24 cellular contexts compared by ENCODE assay signal in genomic region chr5:151786468-151786867, GRCh38. TPM values are rescaled to one million over a fixed set of nuclear protein-coding genes. Genes with fewer than 3 reads are reported as not detected.
DNase-seq lines count a peak whose midpoint lies in the region; ATAC-seq, FAIRE-seq and TF ChIP-seq lines count a peak whose summit lies in the region.
"Had no signal": no experiment of that assay in that cellular context is flagged by ENCODE, and none has a peak within 500 bp of the region (broad histone marks: within the 10 kb centered on the region; RNA-seq: fewer than 3 reads in every experiment).

No MANE protein-coding gene starts in this region.

- WGBS in K562 (ENCODE audit: insufficient coverage, low coverage, missing lambda C conversion rate): 73% methylated on average over 4 of the region's 4 CpGs

- H3K9ac ChIP-seq in K562 (ENCODE audit: insufficient read depth in 1 of 2, low read depth in 2 of 2, low read length in 2 of 2): no peak overlapping the region

- DNase-seq in activated naive CD4-positive, alpha-beta T cell treated with anti-CD3 and anti-CD28 coated beads, Interleukin-2, amount 10 ng/mL, durations not matched to agents 7 days and 5 days: no peak
- no peak for DNase-seq in activated naive CD4-positive, alpha-beta T cell treated with anti-CD3 and anti-CD28 coated beads for 36 hours
- DNase-seq in CD8-positive, alpha-beta memory T cell: no peak
- DNase-seq in K562 (ENCODE audit: extremely low read depth in 1 of 4, low spot score in 3 of 4) (no peak), nephron progenitor cell (no peak), glomerular visceral epithelial cell (ENCODE audit: extremely low spot score) (no peak), hypothalamus (lab: John Stamatoyannopoulos, UW) (no peak)
- DNase-seq: activated naive CD8-positive, alpha-beta T cell treated with anti-CD3 and anti-CD28 coated beads, Interleukin-2, amount 10 ng/mL, durations not matched to agents 7 days and 5 days; DMS 273 treated with DMSO at 0.1 percent for 48 hours; heart right ventricle; IMR-90; left cardiac atrium; mesenchymal stem cell; NCI-H1105; NCI-H2081 treated with DMSO at 0.1 percent for 48 hours; NCI-H82; retina had no signal

- no peaks in the 10 kb centered on the region for H3K27me3 ChIP-seq in CD8-positive, alpha-beta memory T cell (ENCODE audit: insufficient read depth, low read length, poor library complexity, severe bottlenecking)
- H3K27me3 ChIP-seq in K562 (ENCODE audit: control insufficient read depth in 2 of 2, insufficient read depth in 2 of 2, low read length in 2 of 2): no peaks in the 10 kb centered on the region
- H3K27me3 ChIP-seq: heart right ventricle had no signal

- H3K9me3 Mint-ChIP-seq in activated naive CD4-positive, alpha-beta T cell treated with anti-CD3 and anti-CD28 coated beads, Interleukin-2, amount 10 ng/mL, durations not matched to agents 7 days and 5 days: no peaks in the 10 kb centered on the region
- no peaks in the 10 kb centered on the region for H3K9me3 Mint-ChIP-seq in activated naive CD4-positive, alpha-beta T cell treated with anti-CD3 and anti-CD28 coated beads for 36 hours
- no peaks in the 10 kb centered on the region for H3K9me3 Mint-ChIP-seq in CD8-positive, alpha-beta memory T cell
- H3K9me3 Mint-ChIP-seq in nephron progenitor cell: no peaks in the 10 kb centered on the region
- H3K9me3 Mint-ChIP-seq: activated naive CD8-positive, alpha-beta T cell treated with anti-CD3 and anti-CD28 coated beads, Interleukin-2, amount 10 ng/mL, durations not matched to agents 7 days and 5 days; CD14-positive monocyte; stimulated activated memory B cell treated with anti-CD40 and anti-IgM and Interleukin-4, amounts not matched to agents 10 μg/mL and 1 μg/mL and 100 μg/mL, for 72 hours; T-helper 2 cell treated with Interferon-gamma antibody and Interleukin-4, amounts not matched to agents 5 μg/mL and 100 μg/mL, for 36 hours had no signal

- no peaks in the 10 kb centered on the region for H3K9me1 ChIP-seq in K562 (ENCODE audit: control insufficient read depth, insufficient read depth, low read length)

- peaks cover 97% of the 10 kb centered on the region for H3K79me2 ChIP-seq in K562 (ENCODE audit: control insufficient read depth, insufficient read depth, low read length)

- H3K27ac Mint-ChIP-seq in activated naive CD4-positive, alpha-beta T cell treated with anti-CD3 and anti-CD28 coated beads, Interleukin-2, amount 10 ng/mL, durations not matched to agents 7 days and 5 days: peak overlapping the region; percentile 9
- H3K27ac Mint-ChIP-seq in activated naive CD4-positive, alpha-beta T cell treated with anti-CD3 and anti-CD28 coated beads for 36 hours: no peak overlapping the region
- H3K27ac Mint-ChIP-seq in CD8-positive, alpha-beta memory T cell: peak overlapping the region in 5 of 8 donors; percentile 14 to 83 (median 66)
- H3K27ac Mint-ChIP-seq in nephron progenitor cell: peak overlapping the region; percentile 62
- H3K27ac Mint-ChIP-seq: activated naive CD8-positive, alpha-beta T cell treated with anti-CD3 and anti-CD28 coated beads, Interleukin-2, amount 10 ng/mL, durations not matched to agents 7 days and 5 days; stimulated activated memory B cell treated with anti-CD40 and anti-IgM and Interleukin-4, amounts not matched to agents 10 μg/mL and 1 μg/mL and 100 μg/mL, for 72 hours; T-helper 2 cell treated with Interferon-gamma antibody and Interleukin-4, amounts not matched to agents 5 μg/mL and 100 μg/mL, for 36 hours had no signal

- H3K4me1 ChIP-seq in CD8-positive, alpha-beta memory T cell (ENCODE audit: insufficient read depth, low read length): peaks cover 31% of the 10 kb centered on the region
- H3K4me1 ChIP-seq in K562 (replicated peaks in 1 of 2; ENCODE audit: control insufficient read depth in 2 of 2, insufficient read depth in 2 of 2, low read length in 2 of 2): peaks cover 3 to 8% of the 10 kb centered on the region in 2 experiments; a peak in 2 of 5 replicates

- H3K4me1 Mint-ChIP-seq in activated naive CD4-positive, alpha-beta T cell treated with anti-CD3 and anti-CD28 coated beads, Interleukin-2, amount 10 ng/mL, durations not matched to agents 7 days and 5 days: peaks cover 14% of the 10 kb centered on the region
- peaks cover 45% of the 10 kb centered on the region for H3K4me1 Mint-ChIP-seq in activated naive CD4-positive, alpha-beta T cell treated with anti-CD3 and anti-CD28 coated beads for 36 hours (ENCODE audit: low read depth)
- H3K4me1 Mint-ChIP-seq in CD8-positive, alpha-beta memory T cell: peaks cover 49 to 75% (median 61%) of the 10 kb centered on the region in 3 donors
- peaks cover 5% of the 10 kb centered on the region for H3K4me1 Mint-ChIP-seq in nephron progenitor cell

- ATAC-seq in K562 (peak; percentile 58), GM18867 (IDR thresholded peaks at IDR 0.05; ENCODE audit: unreplicated experiment) (no peak)
- ATAC-seq: heart right ventricle; left cardiac atrium; SK-N-SH treated with all-trans-retinoic acid at 6 μM for 48 hours; stimulated activated memory B cell treated with anti-CD40 and anti-IgM and Interleukin-4, amounts not matched to agents 10 μg/mL and 1 μg/mL and 100 μg/mL, for 72 hours had no signal

- H4K20me1 ChIP-seq in K562 (replicated peaks; ENCODE audit: control insufficient read depth, insufficient read depth, low read length): peaks cover 15% of the 10 kb centered on the region; the same call in 1 of the 2 replicates

- no peaks in the 10 kb centered on the region for H3K27me3 Mint-ChIP-seq in activated naive CD4-positive, alpha-beta T cell treated with anti-CD3 and anti-CD28 coated beads, Interleukin-2, amount 10 ng/mL, durations not matched to agents 7 days and 5 days
- no peaks in the 10 kb centered on the region for H3K27me3 Mint-ChIP-seq in activated naive CD4-positive, alpha-beta T cell treated with anti-CD3 and anti-CD28 coated beads for 36 hours (ENCODE audit: low read depth)
- no peaks in the 10 kb centered on the region for H3K27me3 Mint-ChIP-seq in CD8-positive, alpha-beta memory T cell
- no peaks in the 10 kb centered on the region for H3K27me3 Mint-ChIP-seq in nephron progenitor cell (ENCODE audit: low read depth, poor library complexity)
- H3K27me3 Mint-ChIP-seq: activated naive CD8-positive, alpha-beta T cell treated with anti-CD3 and anti-CD28 coated beads, Interleukin-2, amount 10 ng/mL, durations not matched to agents 7 days and 5 days; stimulated activated memory B cell treated with anti-CD40 and anti-IgM and Interleukin-4, amounts not matched to agents 10 μg/mL and 1 μg/mL and 100 μg/mL, for 72 hours had no signal

- no peak overlapping the region for H3K4me3 Mint-ChIP-seq in activated naive CD4-positive, alpha-beta T cell treated with anti-CD3 and anti-CD28 coated beads, Interleukin-2, amount 10 ng/mL, durations not matched to agents 7 days and 5 days
- no peak overlapping the region for H3K4me3 Mint-ChIP-seq in activated naive CD4-positive, alpha-beta T cell treated with anti-CD3 and anti-CD28 coated beads for 36 hours
- H3K4me3 Mint-ChIP-seq in CD8-positive, alpha-beta memory T cell: peak overlapping the region in 3 of 7 donors; percentile 18 to 61 (median 39)
- H3K4me3 Mint-ChIP-seq in nephron progenitor cell: no peak overlapping the region
- H3K4me3 Mint-ChIP-seq: activated naive CD8-positive, alpha-beta T cell treated with anti-CD3 and anti-CD28 coated beads, Interleukin-2, amount 10 ng/mL, durations not matched to agents 7 days and 5 days; CD14-positive monocyte; stimulated activated memory B cell treated with anti-CD40 and anti-IgM and Interleukin-4, amounts not matched to agents 10 μg/mL and 1 μg/mL and 100 μg/mL, for 72 hours; T-helper 2 cell treated with Interferon-gamma antibody and Interleukin-4, amounts not matched to agents 5 μg/mL and 100 μg/mL, for 36 hours had no signal

- peaks cover 28% of the 10 kb centered on the region for H3K36me3 Mint-ChIP-seq in activated naive CD4-positive, alpha-beta T cell treated with anti-CD3 and anti-CD28 coated beads, Interleukin-2, amount 10 ng/mL, durations not matched to agents 7 days and 5 days
- H3K36me3 Mint-ChIP-seq in activated naive CD4-positive, alpha-beta T cell treated with anti-CD3 and anti-CD28 coated beads for 36 hours (ENCODE audit: low read depth): peaks cover 24% of the 10 kb centered on the region
- peaks cover 2 to 49% (median 11%) of the 10 kb centered on the region in 3 donors for H3K36me3 Mint-ChIP-seq in CD8-positive, alpha-beta memory T cell
- peaks cover 73% of the 10 kb centered on the region for H3K36me3 Mint-ChIP-seq in nephron progenitor cell (ENCODE audit: low read depth)

- H3K27ac ChIP-seq in CD8-positive, alpha-beta memory T cell (ENCODE audit: low read depth, low read length): no peak overlapping the region
- no peak overlapping the region for H3K27ac ChIP-seq in K562 (ENCODE audit: extremely low read depth, low read depth, low read length)
- H3K27ac ChIP-seq: heart right ventricle, thoracic aorta had no signal

- CTCF ChIA-PET in activated naive CD4-positive, alpha-beta T cell treated with anti-CD3 and anti-CD28 coated beads, Interleukin-2, amount 10 ng/mL, durations not matched to agents 7 days and 5 days (lab: Charles Lee): no interaction called here
- CTCF ChIA-PET in activated naive CD4-positive, alpha-beta T cell treated with anti-CD3 and anti-CD28 coated beads for 36 hours (lab: Charles Lee): no interaction called here
- CTCF ChIA-PET in CD8-positive, alpha-beta memory T cell (lab: Charles Lee): interaction anchor here (1.4 kb wide), 1 partner anchor 15 kb away, joined by 3 read pairs; no protein-coding TSS in a partner anchor
- CTCF ChIA-PET in K562 (lab: Yijun Ruan, JAX; ENCODE audit: low intra/inter-chr PET ratio): no interaction called here

- H3K36me3 ChIP-seq in CD8-positive, alpha-beta memory T cell (ENCODE audit: insufficient read depth, low read length): peaks cover 31% of the 10 kb centered on the region
- H3K36me3 ChIP-seq in K562 (ENCODE audit: control insufficient read depth, insufficient read depth, low read length): peaks cover 80% of the 10 kb centered on the region

- H3K4me2 ChIP-seq in K562 (ENCODE audit: insufficient read depth, low read length): no peak overlapping the region
- H3K4me2 ChIP-seq: smooth muscle cell had no signal

- in situ Hi-C loops in K562 (cut with MboI): no loop called here

- no peak for TF ChIP-seq RAD21 in K562 (CRISPR knock-in tag; conservative IDR thresholded peaks at IDR 0.05 in 1 of 2, IDR thresholded peaks at IDR 0.05 in 1 of 2)

- POLR2A ChIA-PET in CD8-positive, alpha-beta memory T cell (lab: Charles Lee): interaction anchor here (0.6 to 1.4 kb wide), 2 partner anchors 15 to 174 kb away, joined by 3 to 5 read pairs; partner anchors contain the start of gene G3BP1
- POLR2A ChIA-PET in K562 (lab: Yijun Ruan, JAX): interaction anchor here (1.5 kb wide), 2 partner anchors 9 to 14 kb away, joined by 4 read pairs; partner anchors contain the start of gene G3BP1

- FAIRE-seq in K562 (lab: Jason Lieb, UNC): peak; percentile 71

- no peak for TF ChIP-seq POLR2A in K562 (conservative IDR thresholded peaks at IDR 0.05)

- intact Hi-C loops in activated naive CD4-positive, alpha-beta T cell treated with anti-CD3 and anti-CD28 coated beads for 36 hours (cut with micrococcal nuclease): no loop called here
- intact Hi-C loops in K562 (cut with micrococcal nuclease): no loop called here

- no TSS peak for BruUV-seq in K562 (replicated peaks; lab: Mats Ljungman, UMichigan)

- TF ChIP-seq EP300 in K562 (IDR thresholded peaks at IDR 0.05; ENCODE audit: low read length): no peak

- TF ChIP-seq CTCF in K562 (IDR thresholded peaks at IDR 0.05 in 2 of 3, conservative IDR thresholded peaks at IDR 0.05 in 1 of 3; ENCODE audit: insufficient read depth in 2 of 3, low read depth in 1 of 3, low read length in 3 of 3) (no peak), nephron progenitor cell (IDR thresholded peaks at IDR 0.05) (no peak)

- H3K4me3 ChIP-seq in CD8-positive, alpha-beta memory T cell (ENCODE audit: low read length): no peak overlapping the region
- no peak overlapping the region for H3K4me3 ChIP-seq in K562
- H3K4me3 ChIP-seq: heart right ventricle, smooth muscle cell, thoracic aorta had no signal

- H2AFZ ChIP-seq in K562 (ENCODE audit: low read depth, low read length): no peak overlapping the region

- H3K9me3 ChIP-seq in CD8-positive, alpha-beta memory T cell (ENCODE audit: low read length): no peaks in the 10 kb centered on the region
- H3K9me3 ChIP-seq in K562 (replicated peaks; ENCODE audit: control insufficient read depth, insufficient read depth, low read depth, low read length): no peaks in the 10 kb centered on the region
- H3K9me3 ChIP-seq: heart right ventricle, thoracic aorta had no signal

RNA-seq across cellular contexts. Expression of gene G3BP1, which starts 14.7 kb away (rescaled TPM):
- total RNA-seq in activated naive CD4-positive, alpha-beta T cell treated with anti-CD3 and anti-CD28 coated beads for 36 hours: 100 to 1,000 TPM; 220 to 241 TPM
- 100 to 1,000 TPM; 371 to 377 TPM for total RNA-seq in CD8-positive, alpha-beta memory T cell
- 142 TPM for polyA plus RNA-seq in CD8-positive, alpha-beta memory T cell
- 109 and 174 TPM in 2 replicates for total RNA-seq in K562 (2011; cell fraction: chromatin; rRNA removed; ENCODE audit: low replicate concordance)
- total RNA-seq in K562 (2011; cell fraction: nucleolus; rRNA removed): 80.2 and 99.9 TPM in 2 replicates
- 122 and 186 TPM in 2 replicates for total RNA-seq in K562 (2011; cell fraction: nucleoplasm; rRNA removed)
- 105 and 130 TPM in 2 replicates for total RNA-seq in K562 (2014; rRNA removed)
- 238 and 257 TPM in 2 replicates for total RNA-seq in K562 (2014; rRNA removed; fragmentation: Illumina TruSeq; extraction: Trizol)
- 195 and 209 TPM in 2 replicates for total RNA-seq in K562 (2015; rRNA removed; fragmentation: Illumina TruSeq; extraction: Trizol)
- 260 and 264 TPM in 2 replicates for total RNA-seq in K562 (2021)
- polyA plus RNA-seq in K562 (2011; rRNA removed): 74.3 and 101 TPM in 2 replicates
- 35.6 and 53.9 TPM in 2 replicates for polyA plus RNA-seq in K562 (2011; cell fraction: cytosol; rRNA removed)
- 53.2 and 53.3 TPM in 2 replicates for polyA plus RNA-seq in K562 (2011; cell fraction: nucleus; rRNA removed)
- polyA plus RNA-seq in K562 (2012): 64.6 and 142 TPM in 2 replicates
- polyA plus RNA-seq in K562 (2014; fragmentation: Illumina TruSeq; extraction: Trizol): 142 and 173 TPM in 2 replicates
- polyA plus RNA-seq in K562 (2014; fragmentation: Nextera tagmentation; extraction: Ambion mirVana): 10 to 100 TPM; 54.7 to 55.5 TPM
- 69.7 and 79.8 TPM in 2 replicates for polyA plus RNA-seq in K562 (2014; rRNA removed)
- 228 and 286 TPM in 2 replicates for polyA minus RNA-seq in K562 (2011; rRNA and poly(A)+ RNA removed)
- 120 and 156 TPM in 2 replicates for polyA minus RNA-seq in K562 (2011; cell fraction: cytosol; rRNA and poly(A)+ RNA removed)
- 97.3 and 124 TPM in 2 replicates for polyA minus RNA-seq in K562 (2011; cell fraction: nucleus; rRNA and poly(A)+ RNA removed)

RNA-seq across cellular contexts. Expression of gene ATOX1, which starts 28.0 kb away (rescaled TPM):
- total RNA-seq in activated naive CD4-positive, alpha-beta T cell treated with anti-CD3 and anti-CD28 coated beads for 36 hours: 10 to 100 TPM; 87.7 to 92.6 TPM
- total RNA-seq in CD8-positive, alpha-beta memory T cell: 100 to 1,000 TPM in 1 of 2 experiments, 10 to 100 TPM in 1; 91.0 to 103 TPM
- polyA plus RNA-seq in CD8-positive, alpha-beta memory T cell: 67.7 TPM
- total RNA-seq in K562 (2011; cell fraction: chromatin; rRNA removed; ENCODE audit: low replicate concordance): 31.3 and 35.6 TPM in 2 replicates
- 32.5 and 42.5 TPM in 2 replicates for total RNA-seq in K562 (2011; cell fraction: nucleolus; rRNA removed)
- total RNA-seq in K562 (2011; cell fraction: nucleoplasm; rRNA removed): 43.0 and 57.0 TPM in 2 replicates
- 66.2 and 70.3 TPM in 2 replicates for total RNA-seq in K562 (2014; rRNA removed)
- 59.8 and 68.2 TPM in 2 replicates for total RNA-seq in K562 (2014; rRNA removed; fragmentation: Illumina TruSeq; extraction: Trizol)
- total RNA-seq in K562 (2015; rRNA removed; fragmentation: Illumina TruSeq; extraction: Trizol): 72.2 and 73.8 TPM in 2 replicates
- 86.2 and 93.0 TPM in 2 replicates for total RNA-seq in K562 (2021)
- polyA plus RNA-seq in K562 (2011; rRNA removed): 59.2 and 75.4 TPM in 2 replicates
- polyA plus RNA-seq in K562 (2011; cell fraction: cytosol; rRNA removed): 149 and 236 TPM in 2 replicates
- 44.2 and 47.6 TPM in 2 replicates for polyA plus RNA-seq in K562 (2011; cell fraction: nucleus; rRNA removed)
- 94.6 and 155 TPM in 2 replicates for polyA plus RNA-seq in K562 (2012)
- polyA plus RNA-seq in K562 (2014; fragmentation: Illumina TruSeq; extraction: Trizol): 118 and 156 TPM in 2 replicates
- 100 to 1,000 TPM; 303 to 318 TPM for polyA plus RNA-seq in K562 (2014; fragmentation: Nextera tagmentation; extraction: Ambion mirVana)
- 111 and 153 TPM in 2 replicates for polyA plus RNA-seq in K562 (2014; rRNA removed)
- polyA minus RNA-seq in K562 (2011; rRNA and poly(A)+ RNA removed): 80.6 and 107 TPM in 2 replicates
- 22.8 and 37.2 TPM in 2 replicates for polyA minus RNA-seq in K562 (2011; cell fraction: cytosol; rRNA and poly(A)+ RNA removed)
- polyA minus RNA-seq in K562 (2011; cell fraction: nucleus; rRNA and poly(A)+ RNA removed): 27.0 and 27.1 TPM in 2 replicates
